In genomic region chr2:172012688-172013358, GRCh38 we compare ENCODE assay signal across 14 cellular contexts. TPM values are rescaled to one million over a fixed set of nuclear protein-coding genes. Genes with fewer than 3 reads are reported as not detected.
A peak's percentile ranks its signal among the peaks of the same experiment; 100 is the strongest.
DNase-seq lines count a peak whose midpoint lies in the region; ATAC-seq, FAIRE-seq and TF ChIP-seq lines count a peak whose summit lies in the region.
"Had no signal": no experiment of that assay in that cellular context is flagged by ENCODE, and none has a peak within 500 bp of the region (broad histone marks: within the 10 kb centered on the region; RNA-seq: fewer than 3 reads in every experiment).

No MANE protein-coding gene starts in this region.

- in situ Hi-C loops in HepG2 (cut with HindIII; ENCODE audit: extremely low pct_ligation_motif_present, low pct_unique_long_range_greater_than_20kb), result no loop called here

- POLR2A ChIA-PET in HepG2 (lab: Yijun Ruan, JAX), result interaction anchor here (1.5 kb wide), 1 partner anchor 15 kb away, joined by 3 read pairs; no protein-coding TSS in a partner anchor

- peaks cover 14% of the 10 kb centered on the region for H3K4me1 ChIP-seq in HepG2 (ENCODE audit: insufficient read depth, low read length)
- H3K4me1 ChIP-seq in right lobe of liver, result no peaks in the 10 kb centered on the region
- H3K4me1 ChIP-seq in OCI-LY1 (ENCODE audit: insufficient read depth, low read length, severe bottlenecking), result peaks cover 14% of the 10 kb centered on the region
- peaks cover 16% of the 10 kb centered on the region for H3K4me1 ChIP-seq in iPS-18a (ENCODE audit: control insufficient read depth, low read depth, low read length)
- no peaks in the 10 kb centered on the region for H3K4me1 ChIP-seq in uterus

- CTCF ChIA-PET in HepG2 (lab: Yijun Ruan, JAX; ENCODE audit: low intra/inter-chr PET ratio, low total read pairs), result no interaction called here

- H3K27me3 ChIP-seq in HepG2 (ENCODE audit: control insufficient read depth in 1 of 2, insufficient read depth in 2 of 2, low read length in 2 of 2) (no peaks in the 10 kb centered on the region), right lobe of liver (no peaks in the 10 kb centered on the region), OCI-LY1 (ENCODE audit: insufficient read depth, low read length) (no peaks in the 10 kb centered on the region), iPS-18a (ENCODE audit: control insufficient read depth, insufficient read depth, low read length) (no peaks in the 10 kb centered on the region), uterus (no peaks in the 10 kb centered on the region)
- H3K27me3 ChIP-seq: dorsolateral prefrontal cortex had no signal

- intact Hi-C loops in HepG2 (cut with micrococcal nuclease; ENCODE audit: unreplicated experiment) (no loop called here), right lobe of liver (cut with DNase I) (no loop called here), uterus (cut with DNase I; ENCODE audit: low total_unique reads) (no loop called here)

- H3K27ac ChIP-seq in HepG2 (ENCODE audit: extremely low read length, insufficient read depth, low read length) (peak overlapping the region; percentile 23), right lobe of liver (no peak overlapping the region), OCI-LY1 (ENCODE audit: low read depth, low read length, poor library complexity, severe bottlenecking) (peak overlapping the region; percentile 9), iPS-18a (ENCODE audit: low read length) (peak overlapping the region; percentile 43), uterus (no peak overlapping the region)
- H3K27ac ChIP-seq: dorsolateral prefrontal cortex had no signal

- H3K9ac ChIP-seq in HepG2 (ENCODE audit: insufficient read depth, low read depth, low read length), result no peak overlapping the region
- H3K9ac ChIP-seq in OCI-LY1 (ENCODE audit: low read length), result peak overlapping the region; percentile 10; the same call in 1 of the 2 replicates
- peak overlapping the region; percentile 40 for H3K9ac ChIP-seq in iPS-18a (ENCODE audit: low read length)

- peaks cover 7% of the 10 kb centered on the region for H3K79me2 ChIP-seq in HepG2 (ENCODE audit: insufficient read depth, low read length)
- H3K79me2 ChIP-seq in OCI-LY1 (ENCODE audit: insufficient read depth, low read length), result no peaks in the 10 kb centered on the region

- no peak for TF ChIP-seq POLR2A in HepG2 (IDR thresholded peaks at IDR 0.05; ENCODE audit: insufficient read depth in 1 of 2, low read depth in 2 of 2, low read length in 2 of 2)
- no peak for TF ChIP-seq POLR2A in right lobe of liver (IDR thresholded peaks at IDR 0.05)
- no peak for TF ChIP-seq POLR2A in uterus (IDR thresholded peaks at IDR 0.05)

- no peaks in the 10 kb centered on the region for H3K9me2 ChIP-seq in OCI-LY1 (ENCODE audit: low read depth, low read length)

- H2AFZ ChIP-seq in HepG2 (ENCODE audit: low read length) (no peak overlapping the region), OCI-LY1 (ENCODE audit: low read length) (no peak overlapping the region)

- peak overlapping the region; percentile 34; the same call in 1 of the 2 replicates for H3K4me2 ChIP-seq in HepG2 (ENCODE audit: low read depth, low read length)
- H3K4me2 ChIP-seq in OCI-LY1 (ENCODE audit: low read length), result peak overlapping the region; percentile 19; the same call in 1 of the 2 replicates

- ATAC-seq in HepG2, result peak; percentile 91
- no peak for ATAC-seq in right lobe of liver
- ATAC-seq: left colon, Right ventricle myocardium inferior had no signal

- no TSS peak for BruUV-seq in HepG2 (replicated peaks; lab: Mats Ljungman, UMichigan)

- H4K20me1 ChIP-seq in HepG2 (ENCODE audit: insufficient read depth, low read length), result no peaks in the 10 kb centered on the region
- no peaks in the 10 kb centered on the region for H4K20me1 ChIP-seq in OCI-LY1 (ENCODE audit: insufficient read depth, low read length)

- H3K36me3 ChIP-seq in HepG2 (replicated peaks in 1 of 2; ENCODE audit: control insufficient read depth in 1 of 2, insufficient read depth in 2 of 2, low read length in 2 of 2), result no peaks in the 10 kb centered on the region
- H3K36me3 ChIP-seq in right lobe of liver, result no peaks in the 10 kb centered on the region
- H3K36me3 ChIP-seq in OCI-LY1 (ENCODE audit: insufficient read depth, low read length), result no peaks in the 10 kb centered on the region
- no peaks in the 10 kb centered on the region for H3K36me3 ChIP-seq in iPS-18a (ENCODE audit: control insufficient read depth, low read depth, low read length)
- no peaks in the 10 kb centered on the region for H3K36me3 ChIP-seq in uterus

- 0 out of 2 replicates have a peak, but pooled peaks have one; percentile 13 for TF ChIP-seq CTCF in HepG2 (CRISPR knock-in tag; IDR thresholded peaks at IDR 0.05)
- TF ChIP-seq CTCF in right lobe of liver (IDR thresholded peaks at IDR 0.05), result no peak
- TF ChIP-seq CTCF in OCI-LY1 (IDR thresholded peaks at IDR 0.05; ENCODE audit: low read length), result no peak
- TF ChIP-seq CTCF in uterus (IDR thresholded peaks at IDR 0.05), result no peak

- TF ChIP-seq EP300 in HepG2 (IDR thresholded peaks at IDR 0.05; ENCODE audit: low read depth in 2 of 2, low read length in 2 of 2) (no peak), HepG2 (CRISPR knock-in tag; IDR thresholded peaks at IDR 0.05; ENCODE audit: borderline replicate concordance) (no peak)

- DNase-seq in HepG2 (ENCODE audit: low spot score) (peak; percentile 33), right lobe of liver (no peak), OCI-M1 (lab: John Stamatoyannopoulos, UW) (no peak), glomerular visceral epithelial cell (ENCODE audit: extremely low spot score) (no peak), uterus (no peak), SIG-M5 (lab: John Stamatoyannopoulos, UW) (no peak)
- DNase-seq: DMS153, foreskin fibroblast, left colon, NCI-H345 had no signal

- WGBS in HepG2 (ENCODE audit: low lambda C conversion rate), result 50% methylated on average over 9 of the region's 9 CpGs
- WGBS in right lobe of liver (ENCODE audit: insufficient coverage, low coverage, low lambda C conversion rate, missing lambda C conversion rate), result 64% methylated on average over 5 of the region's 9 CpGs

- H3K9me3 ChIP-seq in HepG2 (ENCODE audit: low read length), result no peaks in the 10 kb centered on the region
- H3K9me3 ChIP-seq in right lobe of liver, result no peaks in the 10 kb centered on the region
- H3K9me3 ChIP-seq in OCI-LY1 (ENCODE audit: low read length), result no peaks in the 10 kb centered on the region
- H3K9me3 ChIP-seq in iPS-18a (ENCODE audit: control insufficient read depth, low read depth, low read length), result no peaks in the 10 kb centered on the region
- H3K9me3 ChIP-seq in uterus, result no peaks in the 10 kb centered on the region

- peak; percentile 78 for FAIRE-seq in HepG2 (lab: Jason Lieb, UNC)

- H3K4me3 ChIP-seq in HepG2 (replicated peaks in 1 of 3; ENCODE audit: insufficient read depth in 1 of 3, low read depth in 2 of 3, low read length in 3 of 3), result no peak overlapping the region
- H3K4me3 ChIP-seq in right lobe of liver, result no peak overlapping the region
- H3K4me3 ChIP-seq in OCI-LY1 (ENCODE audit: low read depth, low read length, poor library complexity, severe bottlenecking), result no peak overlapping the region
- no peak overlapping the region for H3K4me3 ChIP-seq in iPS-18a (ENCODE audit: low read length)
- H3K4me3 ChIP-seq in uterus, result no peak overlapping the region
- H3K4me3 ChIP-seq: dorsolateral prefrontal cortex had no signal

- no peak for TF ChIP-seq RAD21 in HepG2 (CRISPR knock-in tag; IDR thresholded peaks at IDR 0.05)

- H3F3A ChIP-seq in OCI-LY1 (ENCODE audit: insufficient read depth, low read length), result no peaks in the 10 kb centered on the region

TF ChIP-seq in HepG2, 621 proteins besides CTCF, POLR2A, EP300 and RAD21 (continues in another document):
- 0 out of 2 replicates have a peak, but pooled peaks have one; percentile 32 for TF ChIP-seq ZMAT3 (CRISPR knock-in tag; conservative IDR thresholded peaks at IDR 0.05)
- TF ChIP-seq RELA (CRISPR knock-in tag; IDR thresholded peaks at IDR 0.05), result no peak
- TF ChIP-seq ZBTB43 (CRISPR knock-in tag; conservative IDR thresholded peaks at IDR 0.05), result no peak

RNA-seq across cellular contexts. Expression of gene METAP1D, which starts 13.1 kb away (rescaled TPM):
- total RNA-seq in HepG2 (2016; rRNA removed; fragmentation: Illumina TruSeq; extraction: Trizol), result 14.0 and 14.7 TPM in 2 replicates
- 1.9 and 2.3 TPM in 2 replicates for total RNA-seq in HepG2 (2016; cell fraction: cytosol; rRNA removed; fragmentation: Illumina TruSeq; extraction: Trizol; ENCODE audit: low read depth)
- total RNA-seq in HepG2 (2016; cell fraction: insoluble cytoplasmic fraction; rRNA removed; fragmentation: Illumina TruSeq; extraction: Trizol), result 13.3 and 14.9 TPM in 2 replicates
- total RNA-seq in HepG2 (2016; cell fraction: membrane; rRNA removed; fragmentation: Illumina TruSeq; extraction: Trizol), result 5.6 and 5.7 TPM in 2 replicates
- 20.0 and 27.8 TPM in 2 replicates for total RNA-seq in HepG2 (2016; cell fraction: nucleus; rRNA removed; fragmentation: Illumina TruSeq; extraction: Trizol)
- polyA plus RNA-seq in HepG2 (2011; rRNA removed), result 19.0 and 21.6 TPM in 2 replicates
- polyA plus RNA-seq in HepG2 (2011; cell fraction: cytosol; rRNA removed), result 6.3 and 7.9 TPM in 2 replicates
- polyA plus RNA-seq in HepG2 (2011; cell fraction: nucleus; rRNA removed), result 37.6 and 40.5 TPM in 2 replicates
- polyA plus RNA-seq in HepG2 (2012), result 10.4 and 13.7 TPM in 2 replicates
- polyA plus RNA-seq in HepG2 (2016; cell fraction: cytosol; fragmentation: Illumina TruSeq; extraction: Trizol; ENCODE audit: low read depth), result 1.4 and 2.0 TPM in 2 replicates
- polyA plus RNA-seq in HepG2 (2016; cell fraction: insoluble cytoplasmic fraction; fragmentation: Illumina TruSeq; extraction: Trizol; ENCODE audit: low read depth), result 12.8 and 14.8 TPM in 2 replicates
- 3.1 and 4.1 TPM in 2 replicates for polyA plus RNA-seq in HepG2 (2016; cell fraction: membrane; fragmentation: Illumina TruSeq; extraction: Trizol; ENCODE audit: low read depth)
- polyA plus RNA-seq in HepG2 (2016; cell fraction: nucleus; fragmentation: Illumina TruSeq; extraction: Trizol; ENCODE audit: insufficient read depth, low read depth), result 48.0 and 48.1 TPM in 2 replicates
- 3.8 and 10.3 TPM in 2 replicates for polyA minus RNA-seq in HepG2 (2011; rRNA and poly(A)+ RNA removed; ENCODE audit: low replicate concordance)
- 7.0 and 9.4 TPM in 2 replicates for polyA minus RNA-seq in HepG2 (2011; cell fraction: cytosol; rRNA and poly(A)+ RNA removed)
- 63.9 and 66.6 TPM in 2 replicates for polyA minus RNA-seq in HepG2 (2011; cell fraction: nucleus; rRNA and poly(A)+ RNA removed)
- 1 to 10 TPM; 2.4 to 8.2 (median 4.6) TPM for total RNA-seq in right lobe of liver
- 10 to 100 TPM in 3 of 4 donors, 1 to 10 TPM in 1; 7.9 to 38.2 (median 15.8) TPM for total RNA-seq in uterus

Comparison
In these comparisons a context has a peak if more than half of its experiments do, and no peak if none do; other contexts are left out.
1. H3K27ac ChIP-seq: peak in HepG2 (single experiment), OCI-LY1 (single experiment) and iPS-18a (single experiment); none in right lobe of liver (0 of 3) and uterus (0 of 2).